Comparison of ENCODE assay signal across 1 cellular context in the genomic region with DNA sequence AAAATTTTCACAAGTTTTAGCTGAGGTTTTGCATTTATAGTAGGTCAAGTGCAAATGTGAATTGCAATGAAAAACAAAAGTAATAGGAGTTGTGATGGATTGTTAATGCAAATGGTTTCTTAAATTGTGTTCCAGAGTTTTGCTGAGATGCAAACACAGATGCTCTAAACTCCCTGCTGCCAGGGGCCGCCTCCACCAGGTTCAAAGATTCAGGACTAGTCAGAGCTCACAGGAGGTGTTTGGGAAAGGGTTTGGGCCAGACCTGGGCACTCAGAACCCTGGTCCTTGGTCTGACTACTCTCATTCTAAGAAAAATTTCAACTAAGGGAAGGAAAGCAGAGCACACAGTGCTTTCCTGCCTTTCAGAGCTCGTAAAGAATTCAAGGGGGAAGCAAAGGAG.
TF ChIP-seq lines count a peak whose summit lies in the region.

No MANE protein-coding gene starts in this region.

TF ChIP-seq in WTC11, 78 proteins besides CTCF, POLR2A, EP300 and RAD21:
- TF ChIP-seq TEAD4 (CRISPR knock-in tag; IDR thresholded peaks at IDR 0.05), result no peak
- TF ChIP-seq MLX (CRISPR knock-in tag; IDR thresholded peaks at IDR 0.05), result no peak
- no peak for TF ChIP-seq TEAD1 (CRISPR knock-in tag; IDR thresholded peaks at IDR 0.05)
- TF ChIP-seq FOXJ3 (CRISPR knock-in tag; IDR thresholded peaks at IDR 0.05; ENCODE audit: borderline replicate concordance), result no peak
- no peak for TF ChIP-seq RELA (CRISPR knock-in tag; IDR thresholded peaks at IDR 0.05; ENCODE audit: borderline replicate concordance)
- TF ChIP-seq ZNF532 (CRISPR knock-in tag; IDR thresholded peaks at IDR 0.05; ENCODE audit: borderline replicate concordance), result no peak
- no peak for TF ChIP-seq FOXP1 (CRISPR knock-in tag; IDR thresholded peaks at IDR 0.05; ENCODE audit: borderline replicate concordance)
- TF ChIP-seq, protein P1, sequence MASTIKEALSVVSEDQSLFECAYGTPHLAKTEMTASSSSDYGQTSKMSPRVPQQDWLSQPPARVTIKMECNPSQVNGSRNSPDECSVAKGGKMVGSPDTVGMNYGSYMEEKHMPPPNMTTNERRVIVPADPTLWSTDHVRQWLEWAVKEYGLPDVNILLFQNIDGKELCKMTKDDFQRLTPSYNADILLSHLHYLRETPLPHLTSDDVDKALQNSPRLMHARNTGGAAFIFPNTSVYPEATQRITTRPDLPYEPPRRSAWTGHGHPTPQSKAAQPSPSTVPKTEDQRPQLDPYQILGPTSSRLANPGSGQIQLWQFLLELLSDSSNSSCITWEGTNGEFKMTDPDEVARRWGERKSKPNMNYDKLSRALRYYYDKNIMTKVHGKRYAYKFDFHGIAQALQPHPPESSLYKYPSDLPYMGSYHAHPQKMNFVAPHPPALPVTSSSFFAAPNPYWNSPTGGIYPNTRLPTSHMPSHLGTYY (CRISPR knock-in tag; IDR thresholded peaks at IDR 0.05), result no peak
- TF ChIP-seq TCF7 (CRISPR knock-in tag; IDR thresholded peaks at IDR 0.05; ENCODE audit: low read depth), result no peak
